Comparison of ENCODE assay signal across 1 cellular context in the genomic region with DNA sequence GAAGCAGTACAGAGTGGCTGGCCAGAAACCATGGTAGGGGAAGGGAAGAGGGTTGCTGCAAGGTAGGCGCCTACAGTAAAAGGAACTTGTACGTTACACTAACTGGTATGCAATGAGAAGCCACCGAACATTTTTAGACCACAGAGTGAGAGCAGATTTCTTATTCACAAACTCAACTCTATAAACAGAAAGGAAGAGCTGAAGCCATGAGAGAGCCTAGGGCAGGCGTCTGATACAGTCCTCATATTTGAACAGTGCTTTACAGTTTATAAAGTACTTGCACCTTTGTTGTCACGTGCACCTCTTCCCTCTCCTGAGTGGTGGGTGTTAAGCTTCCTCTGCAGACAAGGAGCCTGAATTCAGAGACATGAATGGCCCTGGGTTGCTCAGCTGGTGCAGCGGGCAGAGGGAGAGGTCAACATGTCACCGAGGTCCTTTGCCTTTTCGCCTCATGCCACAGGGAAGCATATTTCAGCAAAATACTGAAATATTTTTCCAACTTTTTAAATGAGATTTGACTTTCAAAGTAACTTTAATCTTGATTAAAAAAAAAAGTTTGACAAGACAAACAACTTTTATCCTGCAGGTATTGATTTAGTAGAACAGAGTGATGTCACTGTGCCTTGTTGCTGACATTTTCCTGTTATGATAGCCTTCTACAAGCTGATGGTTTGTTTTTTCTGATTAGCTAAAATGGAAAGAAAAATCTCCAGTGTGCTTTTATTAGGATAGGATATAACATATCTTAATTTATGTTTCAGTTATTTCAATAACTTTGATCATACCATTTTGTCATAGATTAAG.
TF ChIP-seq lines count a peak whose summit lies in the region.

No MANE protein-coding gene starts in this region.

TF ChIP-seq in GM12878, 131 proteins besides CTCF, POLR2A, EP300 and RAD21:
- TF ChIP-seq FOS (IDR thresholded peaks at IDR 0.05; ENCODE audit: borderline replicate concordance, extremely low read depth, insufficient read length): no peak
- peak in 1 of 2 experiments; percentile 45; a peak in 1 of 4 replicates for TF ChIP-seq BHLHE40 (IDR thresholded peaks at IDR 0.05; ENCODE audit: borderline replicate concordance in 1 of 2, low read depth in 2 of 2, low read length in 1 of 2)
